9 cellular contexts compared by ENCODE assay signal in genomic region chr3:51686512-51687215, GRCh38. TPM values are rescaled to one million over a fixed set of nuclear protein-coding genes. Genes with fewer than 3 reads are reported as not detected.
DNase-seq lines count a peak whose midpoint lies in the region; ATAC-seq, FAIRE-seq and TF ChIP-seq lines count a peak whose summit lies in the region.
"Had no signal": no experiment of that assay in that cellular context is flagged by ENCODE, and none has a peak within 500 bp of the region (broad histone marks: within the 10 kb centered on the region; RNA-seq: fewer than 3 reads in every experiment).

No MANE protein-coding gene starts in this region.

- 88% methylated on average over 8 of the region's 10 CpGs for WGBS in smooth muscle cell (ENCODE audit: low lambda C conversion rate)

- peaks cover 67% of the 10 kb centered on the region for H3K36me3 Mint-ChIP-seq in activated B cell treated with CpG ODN at 0.5 μM for 24 hours (ENCODE audit: low read depth)
- peaks cover 38% of the 10 kb centered on the region for H3K36me3 Mint-ChIP-seq in stimulated activated naive CD8-positive, alpha-beta T cell treated with anti-CD3 and anti-CD28 coated beads, Interleukin-15, Interleukin-2, amounts not matched to agents 100 ng/mL and 50 ng/mL, for 24 hours (ENCODE audit: low read depth)

- no peak overlapping the region for H3K9ac ChIP-seq in smooth muscle cell (ENCODE audit: low read depth)

- H4K20me1 ChIP-seq in smooth muscle cell (ENCODE audit: low read depth) = peaks cover 30% of the 10 kb centered on the region

- H3K4me3 Mint-ChIP-seq in activated B cell treated with CpG ODN at 0.5 μM for 24 hours = peak overlapping the region; percentile 73
- peak overlapping the region; percentile 62 for H3K4me3 Mint-ChIP-seq in stimulated activated naive CD8-positive, alpha-beta T cell treated with anti-CD3 and anti-CD28 coated beads, Interleukin-15, Interleukin-2, amounts not matched to agents 100 ng/mL and 50 ng/mL, for 24 hours

- H3F3A ChIP-seq in smooth muscle cell (ENCODE audit: low read depth) = no peaks in the 10 kb centered on the region

- H3K27ac Mint-ChIP-seq in activated B cell treated with CpG ODN at 0.5 μM for 24 hours = peak overlapping the region; percentile 92
- H3K27ac Mint-ChIP-seq in stimulated activated naive CD8-positive, alpha-beta T cell treated with anti-CD3 and anti-CD28 coated beads, Interleukin-15, Interleukin-2, amounts not matched to agents 100 ng/mL and 50 ng/mL, for 24 hours = peak overlapping the region; percentile 94

- no peaks in the 10 kb centered on the region for H3K79me2 ChIP-seq in smooth muscle cell (ENCODE audit: low read depth)

- H3K36me3 ChIP-seq in bronchial epithelial cell (ENCODE audit: control insufficient read depth, insufficient read depth, low read length) (peaks cover 16% of the 10 kb centered on the region), smooth muscle cell (ENCODE audit: low read depth) (no peaks in the 10 kb centered on the region)

- no peak overlapping the region for H3K4me3 ChIP-seq in bronchial epithelial cell (ENCODE audit: low read depth, low read length)
- H3K4me3 ChIP-seq in smooth muscle cell = no peak overlapping the region

- no peaks in the 10 kb centered on the region for H3K9me3 Mint-ChIP-seq in activated B cell treated with CpG ODN at 0.5 μM for 24 hours
- H3K9me3 Mint-ChIP-seq in stimulated activated naive CD8-positive, alpha-beta T cell treated with anti-CD3 and anti-CD28 coated beads, Interleukin-15, Interleukin-2, amounts not matched to agents 100 ng/mL and 50 ng/mL, for 24 hours = no peaks in the 10 kb centered on the region

- H3K27me3 ChIP-seq in bronchial epithelial cell (ENCODE audit: control insufficient read depth, insufficient read depth, low read length) (no peaks in the 10 kb centered on the region), smooth muscle cell (ENCODE audit: low read depth) (no peaks in the 10 kb centered on the region)

- DNase-seq in GM10266 (ENCODE audit: extremely low spot score) (peak; percentile 51), activated B cell treated with CpG ODN at 0.5 μM for 24 hours (peak; percentile 54), bronchial epithelial cell (ENCODE audit: low read depth) (peak; percentile 52), myocyte (ENCODE audit: low read depth) (peak; percentile 96), smooth muscle cell (lab: John Stamatoyannopoulos, UW; ENCODE audit: unreplicated experiment) (no peak)

- CTCF ChIA-PET in activated B cell treated with CpG ODN at 0.5 μM for 24 hours (lab: Charles Lee) = interaction anchor here (0.8 to 2.0 kb wide), 6 partner anchors 11 to 296 kb away, joined by 3 to 11 read pairs (median 4); partner anchors contain the start of gene RBM15B

- POLR2A ChIA-PET in activated B cell treated with CpG ODN at 0.5 μM for 24 hours (lab: Charles Lee) = interaction anchor here (0.6 to 2.3 kb wide), 9 partner anchors 9 to 302 kb away, joined by 3 to 19 read pairs (median 3); partner anchors contain the start of genes ACY1, DCAF1, MANF and TEX264

- no peak for FAIRE-seq in bronchial epithelial cell (lab: Jason Lieb, UNC)

- peak; percentile 33 for ATAC-seq in HG03103 (IDR thresholded peaks at IDR 0.05; ENCODE audit: low read depth, unreplicated experiment)
- ATAC-seq in activated B cell treated with CpG ODN at 0.5 μM for 24 hours (ENCODE audit: low read depth) = peak; percentile 86
- ATAC-seq in HG02938 (IDR thresholded peaks at IDR 0.05; ENCODE audit: unreplicated experiment) = no peak

- no peak overlapping the region for H3K4me2 ChIP-seq in smooth muscle cell

- TF ChIP-seq CTCF in GM10266 (IDR thresholded peaks at IDR 0.05; ENCODE audit: control insufficient read depth, insufficient read depth, low read depth, missing control alignments) (no peak), activated B cell treated with CpG ODN at 0.5 μM for 24 hours (IDR thresholded peaks at IDR 0.05) (no peak), bronchial epithelial cell (IDR thresholded peaks at IDR 0.05; ENCODE audit: insufficient read depth, low read length, severe bottlenecking) (no peak), smooth muscle cell (IDR thresholded peaks at IDR 0.05; ENCODE audit: borderline replicate concordance, insufficient read depth, poor library complexity, severe bottlenecking) (no peak)

- H3K4me1 ChIP-seq in smooth muscle cell (ENCODE audit: low read depth) = no peaks in the 10 kb centered on the region

- peaks cover 55% of the 10 kb centered on the region for H3K4me1 Mint-ChIP-seq in activated B cell treated with CpG ODN at 0.5 μM for 24 hours
- peaks cover 62% of the 10 kb centered on the region for H3K4me1 Mint-ChIP-seq in stimulated activated naive CD8-positive, alpha-beta T cell treated with anti-CD3 and anti-CD28 coated beads, Interleukin-15, Interleukin-2, amounts not matched to agents 100 ng/mL and 50 ng/mL, for 24 hours (ENCODE audit: low read depth)

- no peaks in the 10 kb centered on the region for H3K27me3 Mint-ChIP-seq in activated B cell treated with CpG ODN at 0.5 μM for 24 hours
- H3K27me3 Mint-ChIP-seq in stimulated activated naive CD8-positive, alpha-beta T cell treated with anti-CD3 and anti-CD28 coated beads, Interleukin-15, Interleukin-2, amounts not matched to agents 100 ng/mL and 50 ng/mL, for 24 hours = no peaks in the 10 kb centered on the region

- no peaks in the 10 kb centered on the region for H3K9me3 ChIP-seq in smooth muscle cell (replicated peaks; ENCODE audit: low read depth)

- no peak overlapping the region for H2AFZ ChIP-seq in smooth muscle cell (ENCODE audit: low read depth)

- no peak overlapping the region for H3K27ac ChIP-seq in smooth muscle cell (ENCODE audit: low read depth)

- intact Hi-C loops in activated B cell treated with CpG ODN at 0.5 μM for 24 hours (cut with micrococcal nuclease) = loop anchor here (1.0 to 2.0 kb wide), 4 partner anchors 15 to 1118 kb away; partner anchors contain the start of genes DCAF1, HEMK1, MAPKAPK3 and TEX264

RNA-seq across cellular contexts. Expression of gene TEX264, which starts 15.6 kb away (rescaled TPM):
- 24.1 and 24.4 TPM in 2 replicates for total RNA-seq in activated B cell treated with CpG ODN at 0.5 μM for 24 hours
- 36.1 and 52.9 TPM in 2 replicates for total RNA-seq in bronchial epithelial cell
- 62.4 and 69.8 TPM in 2 replicates for total RNA-seq in myocyte
- 68.7 TPM for polyA plus RNA-seq in myocyte (2012)
- 33.4 and 41.0 TPM in 2 replicates for total RNA-seq in smooth muscle cell
- 39.8 and 51.6 TPM in 2 replicates for polyA plus RNA-seq in smooth muscle cell

RNA-seq across cellular contexts. Expression of gene GRM2, which starts 20.2 kb away (rescaled TPM):
- total RNA-seq in activated B cell treated with CpG ODN at 0.5 μM for 24 hours (0.58 and 1.4 TPM in 2 replicates), bronchial epithelial cell (under 0.01 TPM in 2 replicates), myocyte (0.11 and 0.31 TPM in 2 replicates), smooth muscle cell (0.63 TPM in 1 of 2 replicates, not detected in the other)
- 0.06 TPM for polyA plus RNA-seq in myocyte (2012)
- 0.40 and 0.65 TPM in 2 replicates for polyA plus RNA-seq in smooth muscle cell
- total RNA-seq: kidney epithelial cell had no signal
